In the genomic region with DNA sequence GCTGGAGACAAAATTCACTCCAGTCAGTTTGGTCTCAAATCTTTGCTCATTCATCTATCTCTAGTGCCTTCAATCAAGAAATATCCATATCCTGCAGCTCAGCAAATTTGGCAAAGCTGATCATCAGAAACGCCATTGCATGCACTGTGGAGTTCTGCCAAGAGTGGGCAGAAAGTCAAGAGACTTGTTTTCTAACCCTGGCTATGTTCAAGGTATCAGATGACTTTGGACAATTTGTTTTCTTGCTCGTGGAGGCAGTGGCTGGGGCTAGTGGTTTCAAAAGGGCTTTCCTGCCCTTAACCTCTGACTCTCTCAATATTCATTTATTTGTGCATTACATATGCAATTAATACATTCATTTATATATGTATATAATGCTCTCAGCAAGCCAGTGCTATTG, we compare ENCODE assay signal across 26 cellular contexts. TPM values are rescaled to one million over a fixed set of nuclear protein-coding genes. Genes with fewer than 3 reads are reported as not detected.
A peak's percentile ranks its signal among the peaks of the same experiment; 100 is the strongest.
DNase-seq lines count a peak whose midpoint lies in the region; ATAC-seq and TF ChIP-seq lines count a peak whose summit lies in the region.
"Had no signal": no experiment of that assay in that cellular context is flagged by ENCODE, and none has a peak within 500 bp of the region (broad histone marks: within the 10 kb centered on the region; RNA-seq: fewer than 3 reads in every experiment).

No MANE protein-coding gene starts in this region.

- H3K4me3 ChIP-seq in right atrium auricular region (no peak overlapping the region), heart right ventricle (no peak overlapping the region), thyroid gland (replicated peaks in 1 of 3) (no peak overlapping the region), aorta (ENCODE audit: low read length in 2 of 2) (no peak overlapping the region)
- H3K4me3 ChIP-seq: colonic mucosa, tibial artery, vagina had no signal

- no peak for TF ChIP-seq CTCF in right atrium auricular region (IDR thresholded peaks at IDR 0.05)
- TF ChIP-seq CTCF in heart right ventricle (IDR thresholded peaks at IDR 0.05), result no peak
- TF ChIP-seq CTCF in thyroid gland (IDR thresholded peaks at IDR 0.05), result no peak

- H3K36me3 ChIP-seq in right atrium auricular region, result no peaks in the 10 kb centered on the region
- no peaks in the 10 kb centered on the region for H3K36me3 ChIP-seq in heart right ventricle
- no peaks in the 10 kb centered on the region for H3K36me3 ChIP-seq in thyroid gland
- H3K36me3 ChIP-seq in aorta (ENCODE audit: control insufficient read depth in 1 of 2, insufficient read depth in 2 of 2, low read length in 1 of 2), result no peaks in the 10 kb centered on the region
- H3K36me3 ChIP-seq: colonic mucosa, tibial artery, vagina had no signal

- intact Hi-C loops in Right ventricle myocardium inferior (cut with DNase I), result no loop called here
- intact Hi-C loops in heart right ventricle (cut with DNase I), result no loop called here
- intact Hi-C loops in thyroid gland (cut with DNase I), result no loop called here
- intact Hi-C loops in aorta (cut with DNase I), result no loop called here

- no peaks in the 10 kb centered on the region for H3K27me3 ChIP-seq in right atrium auricular region
- H3K27me3 ChIP-seq in heart right ventricle, result no peaks in the 10 kb centered on the region
- no peaks in the 10 kb centered on the region for H3K27me3 ChIP-seq in thyroid gland
- H3K27me3 ChIP-seq in aorta (ENCODE audit: control insufficient read depth in 1 of 2, insufficient read depth in 2 of 2, low read length in 1 of 2), result no peaks in the 10 kb centered on the region
- H3K27me3 ChIP-seq: colonic mucosa, tibial artery, vagina had no signal

- H3K4me1 ChIP-seq in right atrium auricular region (peaks cover 0 to 24% of the 10 kb centered on the region in 2 donors), heart right ventricle (peaks cover 0 to 44% (median 6%) of the 10 kb centered on the region in 9 donors), thyroid gland (peaks cover 23 to 43% of the 10 kb centered on the region in 2 donors), aorta (ENCODE audit: control insufficient read depth in 1 of 2, insufficient read depth in 2 of 2, low read length in 2 of 2) (no peaks in the 10 kb centered on the region)
- H3K4me1 ChIP-seq: colonic mucosa, vagina had no signal

- H3K9me3 ChIP-seq in right atrium auricular region (no peaks in the 10 kb centered on the region), heart right ventricle (no peaks in the 10 kb centered on the region), thyroid gland (no peaks in the 10 kb centered on the region), aorta (ENCODE audit: control insufficient read depth, low read length) (no peaks in the 10 kb centered on the region)
- H3K9me3 ChIP-seq: colonic mucosa, tibial artery, vagina had no signal

- WGBS in heart right ventricle, 2 donors, result 6 to 9% methylated on average over 2 of the region's 2 CpGs
- WGBS in thyroid gland, 2 donors, result 0 to 3% methylated on average over 2 of the region's 2 CpGs
- 0 to 2% methylated on average over 2 of the region's 2 CpGs for WGBS in aorta, 2 donors

- H3K27ac ChIP-seq in right atrium auricular region, result peak overlapping the region in 1 of 2 donors; percentile 33
- H3K27ac ChIP-seq in heart right ventricle, result peak overlapping the region in 5 of 10 donors; percentile 27 to 55 (median 39)
- H3K27ac ChIP-seq in thyroid gland, result peak overlapping the region; percentile 38 to 69 (median 46)
- H3K27ac ChIP-seq in aorta (ENCODE audit: low read depth in 1 of 2, low read length in 2 of 2), result no peak overlapping the region
- H3K27ac ChIP-seq: colonic mucosa, KMS-11, tibial artery, vagina had no signal

- ATAC-seq in Right ventricle myocardium inferior (peak; percentile 82), heart right ventricle (peak; percentile 32 to 91 (median 70)), HG02885 (IDR thresholded peaks at IDR 0.05; ENCODE audit: poor library complexity, unreplicated experiment) (no peak), aorta (ENCODE audit: low FRiP score) (no peak)

- no peak for TF ChIP-seq POLR2A in thyroid gland (IDR thresholded peaks at IDR 0.05)

- DNase-seq in Right ventricle myocardium inferior (ENCODE audit: missing footprints) (no peak), right atrium auricular region (ENCODE audit: low spot score) (no peak), NCI-H2029 treated with DMSO at 0.1 percent for 48 hours (lab: John Stamatoyannopoulos, UW) (peak; percentile 45), heart right ventricle (peak in 1 of 2 donors; percentile 66), thyroid gland (peak; percentile 64 to 74), aorta (no peak), middle frontal gyrus (ENCODE audit: extremely low spot score, low spot score) (no peak)
- DNase-seq: activated CD4-positive, alpha-beta T cell treated with anti-CD3 and anti-CD28 coated beads, Interleukin-2, amount 50 U/mL, for 1 hour; activated effector memory CD4-positive, alpha-beta T cell treated with anti-CD3 and anti-CD28 coated beads, Interleukin-2, amount 50 U/mL, for 16 hours; activated T-cell treated with anti-CD3 and anti-CD28 coated beads, Interleukin-2, amount 50 U/mL, for 24 hours; CD4-positive, alpha-beta memory T cell; colonic mucosa; effector CD8-positive, alpha-beta T cell; H9; NCI-H1436 treated with DMSO at 0.1 percent for 48 hours; NCI-H2107; NCI-H526; stimulated activated CD4-positive, alpha-beta T cell treated with anti-CD3 and anti-CD28 coated beads, Interleukin-4, amount 100 ng/mL, for 1 hour; SW 1271; tibial artery had no signal

RNA-seq across cellular contexts. Expression of a gene that starts 12.8 kb away (rescaled TPM):
- total RNA-seq in Right ventricle myocardium inferior (0.30 TPM), right atrium auricular region (not detected), heart right ventricle (1 to 10 TPM in 1 of 10 donors, under 1 TPM in 6, not detected in 3; 0.42 to 1.6 (median 0.57) TPM), thyroid gland (under 1 TPM in 1 of 4 donors, not detected in 3; 0.27 TPM), aorta (not detected)
- polyA plus RNA-seq in heart right ventricle (under 1 TPM; 0.16 to 0.44 TPM), aorta (not detected)
- total RNA-seq: CD4-positive, alpha-beta memory T cell; colonic mucosa; G401; H9; liver; posterior vena cava; vagina had no signal
- polyA plus RNA-seq: CD4-positive, alpha-beta memory T cell; liver had no signal

Comparison
In these comparisons a context has a peak if more than half of its experiments do, and no peak if none do; other contexts are left out.
1. ATAC-seq: peak in Right ventricle myocardium inferior (single experiment) and heart right ventricle (8 of 8); none in HG02885 (single experiment) and aorta (single experiment).
2. DNase-seq: peak in NCI-H2029 treated with DMSO at 0.1 percent for 48 hours (single experiment) and thyroid gland (2 of 2); none in Right ventricle myocardium inferior (single experiment), right atrium auricular region (single experiment), aorta (0 of 2) and middle frontal gyrus (single experiment).
3. H3K27ac ChIP-seq: peak in thyroid gland (3 of 3); none in aorta (0 of 2).